ENCODE assay signal across 8 cellular contexts in genomic region chr9:92153466-92153865, GRCh38. TPM values are rescaled to one million over a fixed set of nuclear protein-coding genes. Genes with fewer than 3 reads are reported as not detected.
DNase-seq lines count a peak whose midpoint lies in the region; ATAC-seq and TF ChIP-seq lines count a peak whose summit lies in the region.
"Not testable (repeated sequence)": the region's sequence is repeated elsewhere in the genome, so short reads cannot be mapped to it uniquely, and the experiment has no call there.

No MANE protein-coding gene starts in this region.

- TF ChIP-seq POLR2A in transverse colon (IDR thresholded peaks at IDR 0.05): not testable (repeated sequence)

- intact Hi-C loops in transverse colon (cut with DNase I; ENCODE audit: low total_unique reads): not testable (repeated sequence)

- in situ Hi-C loops in transverse colon (cut with MboI; ENCODE audit: low pct_ligation_motif_present in 1 of 4, low pct_unique_long_range_greater_than_20kb in 1 of 4, low sequenced_read_pairs in 3 of 4): not testable (repeated sequence)

- peak; percentile 81 for ATAC-seq in foreskin keratinocyte

- not testable (repeated sequence) for H2BK12ac ChIP-seq in neuronal stem cell (ENCODE audit: low read length)

- not testable (repeated sequence) for H3K36me3 ChIP-seq in neuronal stem cell (replicated peaks in 1 of 2; ENCODE audit: control insufficient read depth in 2 of 2, insufficient read depth in 2 of 2, low read length in 2 of 2); transverse colon

- not testable (repeated sequence) for H3K27me3 ChIP-seq in foreskin keratinocyte; neuronal stem cell (ENCODE audit: control insufficient read depth in 3 of 3, insufficient read depth in 3 of 3, low read depth in 1 of 3, low read length in 3 of 3); transverse colon

- H3K4me2 ChIP-seq in neuronal stem cell (ENCODE audit: insufficient read depth, low read length, poor library complexity, severe bottlenecking): not testable (repeated sequence)

- not testable (repeated sequence) for H2AK5ac ChIP-seq in neuronal stem cell (ENCODE audit: low read depth, low read length)

- H3K9ac ChIP-seq in neuronal stem cell (ENCODE audit: low read depth, low read length, poor library complexity): not testable (repeated sequence)

- not testable (repeated sequence) for H3K23ac ChIP-seq in neuronal stem cell (ENCODE audit: low read depth, low read length, poor library complexity)

- not testable (repeated sequence) for TF ChIP-seq EP300 in transverse colon (IDR thresholded peaks at IDR 0.05; ENCODE audit: low read depth)

- not testable (repeated sequence) for H3K14ac ChIP-seq in neuronal stem cell (ENCODE audit: low read length)

- H2AFZ ChIP-seq in neuronal stem cell (ENCODE audit: low read length): peak overlapping the region; percentile 33

- not testable (repeated sequence) for H3K18ac ChIP-seq in neuronal stem cell (ENCODE audit: low read length)

- H3K4me1 ChIP-seq in foreskin keratinocyte; neuronal stem cell (ENCODE audit: control insufficient read depth in 2 of 2, insufficient read depth in 1 of 2, low read depth in 1 of 2, low read length in 2 of 2): not testable (repeated sequence)
- peaks cover 0 to 15% (median 6%) of the 10 kb centered on the region in 4 donors for H3K4me1 ChIP-seq in transverse colon

- TF ChIP-seq CTCF in VCaP (conservative IDR thresholded peaks at IDR 0.05); choroid plexus epithelial cell (conservative IDR thresholded peaks at IDR 0.05; ENCODE audit: low read depth, low read length); foreskin keratinocyte (conservative IDR thresholded peaks at IDR 0.05); transverse colon (IDR thresholded peaks at IDR 0.05): not testable (repeated sequence)

- H4K8ac ChIP-seq in neuronal stem cell (ENCODE audit: low read depth, low read length): not testable (repeated sequence)

- peak overlapping the region; percentile 56 for H3K27ac ChIP-seq in VCaP
- not testable (repeated sequence) for H3K27ac ChIP-seq in foreskin keratinocyte; neuronal stem cell (replicated peaks; ENCODE audit: low read length)
- peak overlapping the region in 3 of 4 donors; percentile 29 to 67 (median 36) for H3K27ac ChIP-seq in transverse colon

- H3K79me1 ChIP-seq in neuronal stem cell (ENCODE audit: low read depth, low read length): not testable (repeated sequence)

- no CpG with 5 or more reads among the region's 3 CpGs for WGBS in neuronal stem cell (ENCODE audit: extremely low coverage in 2 of 2, insufficient read length in 2 of 2, insufficient replicate concordance in 1 of 2), 2 donors
- 48 to 50% methylated on average over 1 to 3 of the region's 3 CpGs for WGBS in transverse colon (ENCODE audit: low coverage in 1 of 2), 2 donors

- not testable (repeated sequence) for H2BK120ac ChIP-seq in neuronal stem cell (ENCODE audit: low read depth, low read length)

- H3K4ac ChIP-seq in neuronal stem cell (ENCODE audit: low read length): not testable (repeated sequence)

- H4K91ac ChIP-seq in neuronal stem cell (ENCODE audit: low read depth, low read length, poor library complexity): not testable (repeated sequence)

- not testable (repeated sequence) for H2BK15ac ChIP-seq in neuronal stem cell (ENCODE audit: low read length)

- not testable (repeated sequence) for H3K4me3 ChIP-seq in choroid plexus epithelial cell (ENCODE audit: low read depth, low read length); neuronal stem cell (ENCODE audit: low read length in 2 of 2); transverse colon

- not testable (repeated sequence) for H3K9me3 ChIP-seq in neuronal stem cell (replicated peaks in 1 of 2; ENCODE audit: control insufficient read depth in 2 of 2, insufficient read depth in 1 of 2, low read depth in 1 of 2, low read length in 2 of 2); transverse colon

- H2BK5ac ChIP-seq in neuronal stem cell (ENCODE audit: low read length): not testable (repeated sequence)

- DNase-seq in AG08396 (ENCODE audit: low spot score) (peak; percentile 79), H4 (ENCODE audit: low spot score) (peak; percentile 23), NCI-H226 (peak; percentile 77), choroid plexus epithelial cell (ENCODE audit: low read depth) (peak; percentile 89), foreskin keratinocyte (peak in 1 of 2 donors; percentile 69)
- DNase-seq in neuronal stem cell (ENCODE audit: low spot score); transverse colon: not testable (repeated sequence)

RNA-seq across cellular contexts. Expression of gene SPTLC1, which starts 38.3 kb away (rescaled TPM):
- 92.3 and 94.6 TPM in 2 replicates for total RNA-seq in H4 (2014; rRNA removed; shearing (Covaris generic))
- total RNA-seq in foreskin keratinocyte (76.0 and 82.5 TPM in 2 replicates), transverse colon (100 to 1,000 TPM in 3 of 4 donors, 10 to 100 TPM in 1; 36.7 to 160 (median 112) TPM)
- 30.2 and 36.6 TPM in 2 replicates for polyA plus RNA-seq in foreskin keratinocyte
- 52.6 TPM for polyA plus RNA-seq in neuronal stem cell (2013, experiment 1 of 2)
- 53.4 TPM for polyA plus RNA-seq in neuronal stem cell (2013, experiment 2 of 2)
